ENCODE assay signal across 35 cellular contexts in the genomic region with DNA sequence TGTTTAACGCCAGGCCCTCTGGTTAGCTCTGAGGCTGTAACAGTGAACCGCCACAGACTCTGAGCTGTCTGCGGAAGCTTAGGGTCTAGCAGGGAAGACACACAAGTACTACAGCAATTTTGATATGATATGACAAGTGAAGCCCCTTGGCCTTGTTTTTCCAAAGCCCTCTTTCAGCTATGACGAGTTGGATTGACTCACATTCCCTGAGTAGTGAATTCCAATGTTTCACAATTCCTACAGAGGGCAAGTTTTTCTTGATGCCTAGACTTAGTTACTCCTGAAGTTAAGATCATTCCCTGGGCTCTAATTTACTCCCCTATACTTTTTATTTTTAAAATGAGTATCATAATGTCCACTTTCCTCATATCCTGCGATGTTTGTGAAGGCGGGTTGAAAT. TPM values are rescaled to one million over a fixed set of nuclear protein-coding genes. Genes with fewer than 3 reads are reported as not detected.
DNase-seq lines count a peak whose midpoint lies in the region; ATAC-seq, FAIRE-seq and TF ChIP-seq lines count a peak whose summit lies in the region.
"Had no signal": no experiment of that assay in that cellular context is flagged by ENCODE, and none has a peak within 500 bp of the region (broad histone marks: within the 10 kb centered on the region; RNA-seq: fewer than 3 reads in every experiment).

No MANE protein-coding gene starts in this region.

- no peaks in the 10 kb centered on the region for H3K36me3 Mint-ChIP-seq in neural crest cell (ENCODE audit: low read depth)
- H3K36me3 Mint-ChIP-seq: mesothelial cell of epicardium had no signal

- H3K9me3 ChIP-seq in PC-3 (ENCODE audit: low read length): no peaks in the 10 kb centered on the region
- H3K9me3 ChIP-seq in H1 (ENCODE audit: insufficient read depth in 2 of 2, low read depth in 1 of 2, low read length in 1 of 2): no peaks in the 10 kb centered on the region
- H3K9me3 ChIP-seq in body of pancreas: no peaks in the 10 kb centered on the region
- H3K9me3 ChIP-seq: BLaER1, neutrophil, right atrium auricular region, spleen, stomach, thyroid gland had no signal

- intact Hi-C loops in PC-3 (cut with micrococcal nuclease): no loop called here
- intact Hi-C loops in body of pancreas (cut with DNase I): no loop called here

- TF ChIP-seq RAD21 in H1 (IDR thresholded peaks at IDR 0.05 in 1 of 2, conservative IDR thresholded peaks at IDR 0.05 in 1 of 2; ENCODE audit: low read depth in 2 of 2, low read length in 2 of 2): no peak

- H4K5ac ChIP-seq in H1 (ENCODE audit: insufficient read length, low read depth, low read length): no peak overlapping the region

- no peak overlapping the region for H2BK120ac ChIP-seq in H1 (replicated peaks; ENCODE audit: low read depth, low read length)

- no peaks in the 10 kb centered on the region for H3K9me2 ChIP-seq in PC-3 (replicated peaks; ENCODE audit: low read length)

- no TSS peak for BruUV-seq in PC-3 (replicated peaks; lab: Mats Ljungman, UMichigan)

- H3K4ac ChIP-seq in H1 (replicated peaks; ENCODE audit: insufficient read length, low read depth, low read length): no peak overlapping the region

- H3K18ac ChIP-seq in H1 (ENCODE audit: extremely low read depth, low read length): no peak overlapping the region

- H2AFZ ChIP-seq in PC-3 (ENCODE audit: low read length) (no peak overlapping the region), H1 (ENCODE audit: low read length) (0 out of 2 replicates have a peak overlapping the region, but pooled peaks have one; percentile 20)

- H4K8ac ChIP-seq in H1 (ENCODE audit: extremely low read depth, insufficient read depth, low read length): no peak overlapping the region

- no peak for FAIRE-seq in H1 (lab: Jason Lieb, UNC)

- H3K9me3 Mint-ChIP-seq in neural crest cell: no peaks in the 10 kb centered on the region
- H3K9me3 Mint-ChIP-seq: activated CD4-positive, alpha-beta memory T cell treated with anti-CD3 and anti-CD28 coated beads, Interleukin-2, amount 10 ng/mL, durations not matched to agents 7 days and 5 days; mesothelial cell of epicardium had no signal

- H3K27ac Mint-ChIP-seq in neural crest cell (ENCODE audit: unreplicated experiment): peak overlapping the region; percentile 73
- H3K27ac Mint-ChIP-seq: activated CD4-positive, alpha-beta memory T cell treated with anti-CD3 and anti-CD28 coated beads, Interleukin-2, amount 10 ng/mL, durations not matched to agents 7 days and 5 days; mesothelial cell of epicardium had no signal

- DNase-seq in PC-3 (peak; percentile 57), H1 (ENCODE audit: low read depth in 1 of 2, low spot score in 2 of 2) (no peak), neural crest cell (ENCODE audit: low read depth, low spot score) (no peak), MV-4-11 (lab: John Stamatoyannopoulos, UW) (no peak), body of pancreas (no peak)
- no peak for DNase-seq in stimulated activated CD4-positive, alpha-beta T cell treated with anti-CD3 and anti-CD28 coated beads, Interleukin-2, amount 100 ng/mL, for 48 hours
- DNase-seq: activated CD4-positive, alpha-beta memory T cell treated with anti-CD3 and anti-CD28 coated beads, Interleukin-2, amount 10 ng/mL, durations not matched to agents 7 days and 5 days; activated CD8-positive, alpha-beta memory T cell treated with anti-CD3 and anti-CD28 coated beads, Interleukin-2, amount 50 U/mL, for 4 hours; activated naive CD4-positive, alpha-beta T cell treated with Interleukin-2 at 50 U/mL for 16 hours; DMS79; glutamatergic neuron; GOT3; islet precursor cell; KG1; NCI-H1417 treated with DMSO at 0.1 percent for 48 hours; NCI-H2081; NCI-H2227 treated with DMSO at 0.1 percent for 48 hours; NCI-H526 treated with DMSO at 0.1 percent for 48 hours; NK-92 treated with Interleukin-12 subunit alpha and Interleukin-12 subunit beta, amount 100 ng/mL, for 24 hours; posterior cingulate gyrus; Right ventricle myocardium superior; spleen; stomach; thyroid gland had no signal

- TF ChIP-seq CTCF in C4-2B (conservative IDR thresholded peaks at IDR 0.05): no peak
- TF ChIP-seq CTCF in PC-3 (conservative IDR thresholded peaks at IDR 0.05; ENCODE audit: low read depth, low read length): no peak
- no peak for TF ChIP-seq CTCF in H1 (IDR thresholded peaks at IDR 0.05; ENCODE audit: control extremely low read depth in 1 of 3, insufficient read depth in 1 of 3, low read depth in 1 of 3, low read length in 3 of 3)
- TF ChIP-seq CTCF in neural crest cell (conservative IDR thresholded peaks at IDR 0.05): no peak
- no peak for TF ChIP-seq CTCF in body of pancreas (IDR thresholded peaks at IDR 0.05)

- no peak for TF ChIP-seq EP300 in H1 (IDR thresholded peaks at IDR 0.05; ENCODE audit: borderline replicate concordance in 1 of 2, low read depth in 2 of 2, low read length in 2 of 2)

- TF ChIP-seq POLR2A in H1 (IDR thresholded peaks at IDR 0.05; ENCODE audit: control extremely low read depth in 1 of 2, low read depth in 2 of 2, low read length in 2 of 2) (no peak), body of pancreas (IDR thresholded peaks at IDR 0.05) (no peak)

- H2BK12ac ChIP-seq in H1 (ENCODE audit: low read depth, low read length): no peak overlapping the region

- no peak overlapping the region for H3K4me3 Mint-ChIP-seq in neural crest cell
- H3K4me3 Mint-ChIP-seq: activated CD4-positive, alpha-beta memory T cell treated with anti-CD3 and anti-CD28 coated beads, Interleukin-2, amount 10 ng/mL, durations not matched to agents 7 days and 5 days; mesothelial cell of epicardium had no signal

- no peak overlapping the region for H2BK15ac ChIP-seq in H1 (ENCODE audit: low read length)

- H3K27me3 ChIP-seq in PC-3 (ENCODE audit: low read length): no peaks in the 10 kb centered on the region
- peaks cover 0 to 6% (median 4%) of the 10 kb centered on the region in 4 experiments; a peak in 4 of 7 replicates for H3K27me3 ChIP-seq in H1 (replicated peaks in 1 of 4; ENCODE audit: control insufficient read depth in 3 of 4, extremely low read depth in 1 of 4, insufficient read depth in 3 of 4, low read length in 3 of 4)
- no peaks in the 10 kb centered on the region for H3K27me3 ChIP-seq in body of pancreas
- H3K27me3 ChIP-seq: BLaER1, right atrium auricular region had no signal

- no peak overlapping the region for H3K4me3 ChIP-seq in PC-3 (ENCODE audit: low read length)
- H3K4me3 ChIP-seq in H1 (ENCODE audit: extremely low read depth in 1 of 4, insufficient read depth in 2 of 4, low read depth in 3 of 4, low read length in 4 of 4): no peak overlapping the region
- H3K4me3 ChIP-seq in body of pancreas: no peak overlapping the region
- H3K4me3 ChIP-seq: BLaER1, right atrium auricular region, spleen, stomach, thyroid gland had no signal

- CTCF ChIA-PET in PC-3 (lab: Charles Lee): interaction anchor here (1.0 kb wide), 1 partner anchor 20 kb away, joined by 5 read pairs; no protein-coding TSS in a partner anchor
- CTCF ChIA-PET in H1 (lab: Charles Lee; ENCODE audit: partially characterized antibody): interaction anchor here (0.6 to 7.5 kb wide), 15 partner anchors 10 to 311 kb away, joined by 3 to 64 read pairs (median 4); no protein-coding TSS in a partner anchor

- H3K27me3 Mint-ChIP-seq in neural crest cell (ENCODE audit: low read depth): peaks cover 54% of the 10 kb centered on the region

- peaks cover 4% of the 10 kb centered on the region for H3F3A ChIP-seq in PC-3 (ENCODE audit: low read length, unreplicated experiment)

- H4K91ac ChIP-seq in H1 (replicated peaks; ENCODE audit: insufficient read length, low read length): no peak overlapping the region

- no peaks in the 10 kb centered on the region for H3K79me2 ChIP-seq in PC-3 (ENCODE audit: low read length)
- no peaks in the 10 kb centered on the region for H3K79me2 ChIP-seq in H1 (ENCODE audit: control insufficient read depth in 1 of 2, insufficient read depth in 2 of 2, low read length in 2 of 2)

- peaks cover 41% of the 10 kb centered on the region for H3K4me1 ChIP-seq in PC-3 (ENCODE audit: insufficient read depth, low read length)
- H3K4me1 ChIP-seq in H1 (replicated peaks in 1 of 4; ENCODE audit: control insufficient read depth in 3 of 4, insufficient read depth in 4 of 4, low read length in 3 of 4): peaks cover 0 to 3% (median 0%) of the 10 kb centered on the region in 4 experiments; a peak in 1 of 7 replicates
- no peaks in the 10 kb centered on the region for H3K4me1 ChIP-seq in body of pancreas
- H3K4me1 ChIP-seq: BLaER1, right atrium auricular region, spleen, stomach had no signal

- no peaks in the 10 kb centered on the region for H3K79me1 ChIP-seq in H1 (ENCODE audit: low read depth, low read length)

- no peak overlapping the region for H3K14ac ChIP-seq in H1 (ENCODE audit: insufficient read length)

- H3K36me3 ChIP-seq in PC-3 (ENCODE audit: low read depth, low read length) (no peaks in the 10 kb centered on the region), H1 (ENCODE audit: control insufficient read depth in 2 of 4, insufficient read depth in 4 of 4, low read length in 3 of 4) (no peaks in the 10 kb centered on the region), body of pancreas (replicated peaks in 1 of 2; ENCODE audit: insufficient read depth in 1 of 2, low read depth in 2 of 2) (no peaks in the 10 kb centered on the region)
- H3K36me3 ChIP-seq: BLaER1, neutrophil, right atrium auricular region, spleen, stomach, thyroid gland had no signal

- no peak overlapping the region for H3K56ac ChIP-seq in H1 (replicated peaks; ENCODE audit: insufficient read length, low read depth, low read length)

- no peaks in the 10 kb centered on the region for H4K20me1 ChIP-seq in PC-3 (ENCODE audit: low read length)
- no peaks in the 10 kb centered on the region for H4K20me1 ChIP-seq in H1 (replicated peaks in 1 of 2; ENCODE audit: control insufficient read depth in 1 of 2, insufficient read depth in 2 of 2, low read length in 2 of 2)
- H4K20me1 ChIP-seq: BLaER1 had no signal

- H3K27ac ChIP-seq in C4-2B: peak overlapping the region; percentile 98
- peak overlapping the region; percentile 75 for H3K27ac ChIP-seq in PC-3 (ENCODE audit: low read length)
- H3K27ac ChIP-seq in H1 (ENCODE audit: low read depth, low read length): no peak overlapping the region
- H3K27ac ChIP-seq in body of pancreas: no peak overlapping the region
- H3K27ac ChIP-seq: BLaER1, neutrophil, right atrium auricular region, spleen, stomach, thyroid gland had no signal

- no peak overlapping the region for H2BK5ac ChIP-seq in H1 (ENCODE audit: low read depth, low read length)

- no peak overlapping the region for H3K23ac ChIP-seq in H1 (ENCODE audit: insufficient read length)

- H3K23me2 ChIP-seq in H1 (ENCODE audit: low read depth, low read length): no peaks in the 10 kb centered on the region; the same call in 1 of the 2 replicates

- H3K4me1 Mint-ChIP-seq in neural crest cell: no peaks in the 10 kb centered on the region
- H3K4me1 Mint-ChIP-seq: activated CD4-positive, alpha-beta memory T cell treated with anti-CD3 and anti-CD28 coated beads, Interleukin-2, amount 10 ng/mL, durations not matched to agents 7 days and 5 days had no signal

- no peak overlapping the region for H2BK20ac ChIP-seq in H1 (ENCODE audit: low read length)

- H3K9ac ChIP-seq in PC-3 (ENCODE audit: low read length): peak overlapping the region; percentile 2; the same call in 1 of the 2 replicates
- H3K9ac ChIP-seq in H1 (replicated peaks in 1 of 4; ENCODE audit: extremely low read depth in 1 of 4, low read depth in 3 of 4, low read length in 3 of 4): no peak overlapping the region
- H3K9ac ChIP-seq: BLaER1 had no signal

- POLR2A ChIA-PET in PC-3 (lab: Charles Lee; ENCODE audit: unreplicated experiment): no interaction called here
- POLR2A ChIA-PET in H1 (lab: Charles Lee; ENCODE audit: partially characterized antibody): interaction anchor here (1.1 kb wide), 1 partner anchor 12 kb away, joined by 3 read pairs; no protein-coding TSS in a partner anchor

- ATAC-seq in PC-3 (no peak), body of pancreas (no peak), GM19328 (IDR thresholded peaks at IDR 0.05; ENCODE audit: unreplicated experiment) (no peak)
- ATAC-seq: SK-N-SH treated with all-trans-retinoic acid at 6 μM for 48 hours had no signal

- 87% methylated on average over 6 of the region's 6 CpGs; no CpG with 5 or more reads in 1 of the 2 experiments for whole genome bisulfite sequencing in H1 (ENCODE audit: extremely low coverage in 1 of 2, insufficient coverage in 1 of 2, insufficient read length in 1 of 2, insufficient replicate concordance in 2 of 2, low coverage in 1 of 2, low lambda C conversion rate in 2 of 2, missing lambda C conversion rate in 1 of 2), 2 experiments
- WGBS in body of pancreas, 2 donors: 82 to 83% methylated on average over 6 of the region's 6 CpGs

- H3K4me2 ChIP-seq in PC-3 (ENCODE audit: low read length) (peak overlapping the region; percentile 63), H1 (ENCODE audit: insufficient read depth in 1 of 2, low read depth in 2 of 2, low read length in 2 of 2) (no peak overlapping the region)
- H3K4me2 ChIP-seq: BLaER1 had no signal

- H2AK5ac ChIP-seq in H1 (ENCODE audit: low read depth, low read length): no peak overlapping the region

RNA-seq across cellular contexts. Expression of a gene that starts 53.3 kb away (rescaled TPM):
- total RNA-seq in PC-3 (2014; rRNA removed): not detected in 2 replicates
- total RNA-seq in H1 (2021; fragmentation: NEBNext Ultra II Directional; extraction: Animal tissue kit (Norgen Biotek cat#: 25700)): not detected in 2 replicates
- not detected in 2 replicates for polyA plus RNA-seq in H1 (2011; rRNA removed)
- not detected for polyA plus RNA-seq in H1 (2011; cell fraction: cytosol; rRNA removed)
- not detected for polyA plus RNA-seq in H1 (2011; cell fraction: nucleus; rRNA removed)
- polyA plus RNA-seq in H1 (2012, experiment 1 of 2): not detected in 4 replicates
- not detected for polyA plus RNA-seq in H1 (2012, experiment 2 of 2)
- polyA plus RNA-seq in H1 (2013, experiment 1 of 2): not detected
- not detected for polyA plus RNA-seq in H1 (2013, experiment 2 of 2)
- not detected in 2 replicates for polyA minus RNA-seq in H1 (2011; rRNA and poly(A)+ RNA removed)
- not detected for polyA minus RNA-seq in H1 (2011; cell fraction: cytosol; rRNA and poly(A)+ RNA removed)
- polyA minus RNA-seq in H1 (2011; cell fraction: nucleus; rRNA and poly(A)+ RNA removed): not detected
- total RNA-seq in neural crest cell: 0.61 TPM in 1 of 2 replicates, not detected in the other
- total RNA-seq in body of pancreas: not detected
- total RNA-seq: activated CD4-positive, alpha-beta memory T cell treated with anti-CD3 and anti-CD28 coated beads, Interleukin-2, amount 10 ng/mL, durations not matched to agents 7 days and 5 days; cerebellum; fibroblast of lung; liver; mesothelial cell of epicardium; spleen; stomach; T-helper 2 cell treated with Interferon-gamma antibody and Interleukin-4, amounts not matched to agents 100 ng/mL and 5 ng/mL, for 36 hours; thyroid gland had no signal
- polyA plus RNA-seq: fibroblast of lung, liver, stomach had no signal

Comparison
In these comparisons a context has a peak if more than half of its experiments do, and no peak if none do; other contexts are left out.
1. H3K27ac ChIP-seq: peak in C4-2B (single experiment) and PC-3 (single experiment); none in H1 (single experiment) and body of pancreas (0 of 4).